Comparison of ENCODE assay signal across 20 cellular contexts in the genomic region with DNA sequence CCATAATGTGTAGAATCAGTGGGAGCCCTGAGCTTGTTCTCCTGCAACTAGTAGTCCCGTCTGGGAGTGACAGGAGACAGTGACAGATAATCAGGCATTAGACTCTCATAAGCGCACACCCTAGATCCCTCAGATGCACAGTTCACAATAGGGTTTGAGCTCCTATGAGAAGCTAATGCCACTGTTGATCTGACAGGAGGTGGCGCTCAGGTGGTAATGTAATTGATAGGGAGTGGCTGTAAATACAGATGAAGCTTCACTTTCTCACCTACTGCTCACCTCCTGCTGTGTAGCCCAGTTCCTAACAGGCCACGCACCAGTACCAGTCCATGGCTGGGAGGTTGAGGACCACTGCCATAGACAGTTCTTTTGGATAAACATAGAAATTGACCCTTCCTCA.
"Had no signal": no experiment of that assay in that cellular context is flagged by ENCODE, and none has a peak within 500 bp of the region (broad histone marks: within the 10 kb centered on the region; RNA-seq: fewer than 3 reads in every experiment).

No MANE protein-coding gene starts in this region.

- H3K4me1 ChIP-seq: body of pancreas, spleen, upper lobe of right lung had no signal

- H3K9me3 ChIP-seq: body of pancreas, ovary, sigmoid colon, thoracic aorta, upper lobe of right lung had no signal

- H3K27ac ChIP-seq: body of pancreas, dorsolateral prefrontal cortex, ovary, sigmoid colon, spleen, thoracic aorta, upper lobe of right lung had no signal

- H3K27ac Mint-ChIP-seq: activated CD4-positive, alpha-beta memory T cell treated with anti-CD3 and anti-CD28 coated beads, Interleukin-2, amount 10 ng/mL, durations not matched to agents 7 days and 5 days; activated CD8-positive, alpha-beta memory T cell treated with anti-CD3 and anti-CD28 coated beads, Interleukin-2, amount 10 ng/mL, durations not matched to agents 7 days and 5 days; activated T-helper 2 cell treated with anti-CD3 and anti-CD28 coated beads, Interferon-gamma antibody, Interleukin-2, Interleukin-4, amounts not matched to agents 10 μg/mL and 5 μg/mL and 100 μg/mL, durations not matched to agents 14 hours and 24 hours and 36 hours; memory B cell; naive thymus-derived CD8-positive, alpha-beta T cell; stimulated activated naive B cell treated with anti-CD40 and anti-IgM and Interleukin-4, amounts not matched to agents 10 μg/mL and 1 μg/mL and 100 μg/mL, for 72 hours had no signal

- H3K4me3 Mint-ChIP-seq: activated CD4-positive, alpha-beta memory T cell treated with anti-CD3 and anti-CD28 coated beads, Interleukin-2, amount 10 ng/mL, durations not matched to agents 7 days and 5 days; activated CD8-positive, alpha-beta memory T cell treated with anti-CD3 and anti-CD28 coated beads, Interleukin-2, amount 10 ng/mL, durations not matched to agents 7 days and 5 days; memory B cell; naive thymus-derived CD8-positive, alpha-beta T cell; stimulated activated naive B cell treated with anti-CD40 and anti-IgM and Interleukin-4, amounts not matched to agents 10 μg/mL and 1 μg/mL and 100 μg/mL, for 72 hours had no signal

- H3K36me3 ChIP-seq: ovary, spleen, thoracic aorta, upper lobe of right lung had no signal

- DNase-seq: activated CD4-positive, alpha-beta memory T cell treated with anti-CD3 and anti-CD28 coated beads, Interleukin-2, amount 10 ng/mL, durations not matched to agents 7 days and 5 days; activated CD4-positive, alpha-beta T cell treated with anti-CD3 and anti-CD28 coated beads for 48 hours; activated CD4-positive, CD25-positive, alpha-beta regulatory T cell; activated CD8-positive, alpha-beta memory T cell treated with anti-CD3 and anti-CD28 coated beads, Interleukin-2, amount 10 ng/mL, durations not matched to agents 7 days and 5 days; activated naive CD4-positive, alpha-beta T cell treated with Interleukin-2 at 50 U/mL for 16 hours; body of pancreas; caudate nucleus; dorsolateral prefrontal cortex; erythroblast; kidney glomerular epithelial cell; naive thymus-derived CD8-positive, alpha-beta T cell; ovary; sigmoid colon; spleen; stimulated activated naive B cell treated with anti-CD40 and anti-IgM and Interleukin-4, amounts not matched to agents 10 μg/mL and 1 μg/mL and 100 μg/mL, for 72 hours; T-helper 9 cell; upper lobe of right lung had no signal

- ATAC-seq: activated CD8-positive, alpha-beta memory T cell treated with anti-CD3 and anti-CD28 coated beads, Interleukin-2, amount 10 ng/mL, durations not matched to agents 7 days and 5 days; body of pancreas; naive thymus-derived CD8-positive, alpha-beta T cell; stimulated activated naive B cell treated with anti-CD40 and anti-IgM and Interleukin-4, amounts not matched to agents 10 μg/mL and 1 μg/mL and 100 μg/mL, for 72 hours; upper lobe of right lung had no signal

- H3K27me3 ChIP-seq: body of pancreas, ovary, sigmoid colon had no signal

- H3K4me3 ChIP-seq: body of pancreas, dorsolateral prefrontal cortex, ovary, sigmoid colon, spleen, thoracic aorta, upper lobe of right lung had no signal

- H3K4me1 Mint-ChIP-seq: activated CD4-positive, alpha-beta memory T cell treated with anti-CD3 and anti-CD28 coated beads, Interleukin-2, amount 10 ng/mL, durations not matched to agents 7 days and 5 days; activated CD8-positive, alpha-beta memory T cell treated with anti-CD3 and anti-CD28 coated beads, Interleukin-2, amount 10 ng/mL, durations not matched to agents 7 days and 5 days; naive thymus-derived CD8-positive, alpha-beta T cell had no signal

- H3K36me3 Mint-ChIP-seq: activated CD8-positive, alpha-beta memory T cell treated with anti-CD3 and anti-CD28 coated beads, Interleukin-2, amount 10 ng/mL, durations not matched to agents 7 days and 5 days had no signal
